ENCODE assay signal across 20 cellular contexts in the genomic region with DNA sequence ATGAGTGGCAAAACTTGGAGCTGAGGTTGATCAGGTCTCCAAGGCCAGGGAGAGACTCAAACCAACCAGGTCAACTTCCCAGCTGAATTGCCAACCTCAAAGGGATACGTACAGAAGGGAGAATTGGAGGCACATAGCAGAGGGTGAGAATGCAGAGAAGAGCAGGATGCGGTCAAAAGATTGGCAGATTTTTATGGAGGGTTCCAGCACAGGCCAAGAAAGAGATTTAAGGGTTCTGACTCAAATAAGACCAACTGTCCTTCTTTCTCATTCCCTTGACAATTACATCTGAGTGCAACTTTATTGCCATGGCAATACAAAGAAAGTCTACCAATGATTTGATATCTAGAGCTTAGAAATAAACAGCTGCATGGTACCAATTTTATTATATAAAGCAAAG. TPM values are rescaled to one million over a fixed set of nuclear protein-coding genes. Genes with fewer than 3 reads are reported as not detected.
DNase-seq lines count a peak whose midpoint lies in the region; ATAC-seq and TF ChIP-seq lines count a peak whose summit lies in the region.
"Had no signal": no experiment of that assay in that cellular context is flagged by ENCODE, and none has a peak within 500 bp of the region (broad histone marks: within the 10 kb centered on the region; RNA-seq: fewer than 3 reads in every experiment).

No MANE protein-coding gene starts in this region.

- H3K27ac ChIP-seq in gastroesophageal sphincter (peak overlapping the region in 3 of 4 donors; percentile 44 to 61 (median 61)), OCI-LY7 (ENCODE audit: low read depth, low read length, poor library complexity, severe bottlenecking) (no peak overlapping the region)
- H3K27ac ChIP-seq: 22Rv1 had no signal

- H4K20me1 ChIP-seq in OCI-LY7 (ENCODE audit: insufficient read depth, low read length): no peaks in the 10 kb centered on the region

- H3K9me3 ChIP-seq in gastroesophageal sphincter (no peaks in the 10 kb centered on the region), OCI-LY7 (ENCODE audit: low read length) (no peaks in the 10 kb centered on the region)

- POLR2A ChIA-PET in OCI-LY7 (lab: Charles Lee): no interaction called here

- 47 to 60% methylated on average over 1 to 2 of the region's 2 CpGs for WGBS in gastroesophageal sphincter (ENCODE audit: low coverage in 1 of 2), 2 donors

- no TSS peak for BruUV-seq in OCI-LY7 (replicated peaks; lab: Mats Ljungman, UMichigan)

- ATAC-seq in gastroesophageal sphincter: no peak

- no peak for TF ChIP-seq EP300 in gastroesophageal sphincter (IDR thresholded peaks at IDR 0.05)

- no peaks in the 10 kb centered on the region for H3K36me3 ChIP-seq in gastroesophageal sphincter
- no peaks in the 10 kb centered on the region for H3K36me3 ChIP-seq in OCI-LY7 (ENCODE audit: insufficient read depth, low read length)

- DNase-seq in NCI-H2227 treated with DMSO at 0.1 percent for 48 hours (lab: John Stamatoyannopoulos, UW): peak; percentile 1
- no peak for DNase-seq in NCI-H2227 (lab: John Stamatoyannopoulos, UW; ENCODE audit: unreplicated experiment)
- DNase-seq in NCI-H69 (lab: John Stamatoyannopoulos, UW): peak; percentile 18
- no peak for DNase-seq in OCI-LY7 (ENCODE audit: low spot score)
- no peak for DNase-seq in T1000 (lab: John Stamatoyannopoulos, UW)
- DNase-seq in HT-29 (ENCODE audit: low spot score): no peak
- DNase-seq: ACHN; C1 segment of cervical spinal cord; CD4-positive, alpha-beta memory T cell; COR-L47; DMS153; DMS79 treated with DMSO at 0.1 percent for 48 hours; EL; HCEC 1CT; HFFc6; KG1 had no signal

- no peaks in the 10 kb centered on the region for H3K9me2 ChIP-seq in OCI-LY7 (ENCODE audit: insufficient read depth, low read length)

- H2AFZ ChIP-seq in OCI-LY7 (ENCODE audit: low read length): no peak overlapping the region

- no peak overlapping the region for H3K4me2 ChIP-seq in OCI-LY7 (ENCODE audit: low read length)

- CTCF ChIA-PET in OCI-LY7 (lab: Charles Lee; ENCODE audit: unreplicated experiment): interaction anchor here (0.8 kb wide), 1 partner anchor 12 kb away, joined by 3 read pairs; no protein-coding TSS in a partner anchor

- intact Hi-C loops in OCI-LY7 (cut with micrococcal nuclease; ENCODE audit: unreplicated experiment): no loop called here

- no peaks in the 10 kb centered on the region for H3K79me2 ChIP-seq in OCI-LY7 (ENCODE audit: insufficient read depth, low read depth, low read length)

- H3K27me3 ChIP-seq in gastroesophageal sphincter: no peaks in the 10 kb centered on the region

- H3K4me1 ChIP-seq in gastroesophageal sphincter: peaks cover 6 to 61% (median 6%) of the 10 kb centered on the region in 3 donors
- H3K4me1 ChIP-seq in OCI-LY7 (ENCODE audit: insufficient read depth, low read length, poor library complexity, severe bottlenecking): no peaks in the 10 kb centered on the region

- no peak overlapping the region for H3K4me3 ChIP-seq in gastroesophageal sphincter
- H3K4me3 ChIP-seq in OCI-LY7 (ENCODE audit: low read depth, low read length, poor library complexity, severe bottlenecking): no peak overlapping the region

- TF ChIP-seq POLR2A in gastroesophageal sphincter (IDR thresholded peaks at IDR 0.05): no peak

- no peak for TF ChIP-seq CTCF in gastroesophageal sphincter (IDR thresholded peaks at IDR 0.05)
- TF ChIP-seq CTCF in OCI-LY7 (conservative IDR thresholded peaks at IDR 0.05; ENCODE audit: low read length): no peak

RNA-seq across cellular contexts. Expression of gene SCG5, which starts 33.2 kb away (rescaled TPM):
- 1 to 10 TPM in 3 of 4 donors, under 1 TPM in 1; 0.87 to 6.3 (median 4.5) TPM for total RNA-seq in gastroesophageal sphincter
- 1.5 and 6.5 TPM in 2 replicates for total RNA-seq in OCI-LY7 (2014; rRNA removed; shearing (Covaris generic))
- total RNA-seq in OCI-LY7 (2022): 4.1 and 4.7 TPM in 2 replicates
- 0.25 and 0.37 TPM in 2 replicates for total RNA-seq in HT-29 (2014; rRNA removed; shearing (Covaris generic))
- total RNA-seq: B cell had no signal

RNA-seq across cellular contexts. Expression of gene GREM1, which starts 43.1 kb away (rescaled TPM):
- total RNA-seq in gastroesophageal sphincter: 100 to 1,000 TPM in 2 of 4 donors, 10 to 100 TPM in 2; 55.5 to 365 (median 133) TPM
- total RNA-seq in OCI-LY7 (2014; rRNA removed; shearing (Covaris generic)): not detected in 2 replicates
- total RNA-seq in OCI-LY7 (2022): not detected in 2 replicates
- total RNA-seq in HT-29 (2014; rRNA removed; shearing (Covaris generic)): not detected in 2 replicates
- total RNA-seq: B cell; CD4-positive, alpha-beta memory T cell; H4 had no signal

RNA-seq across cellular contexts. Expression of gene ARHGAP11A, which starts 59.4 kb away (rescaled TPM):
- total RNA-seq in gastroesophageal sphincter: 1 to 10 TPM; 1.6 to 2.4 (median 2.2) TPM
- 41.0 and 50.5 TPM in 2 replicates for total RNA-seq in OCI-LY7 (2014; rRNA removed; shearing (Covaris generic))
- 134 and 150 TPM in 2 replicates for total RNA-seq in OCI-LY7 (2022)
- total RNA-seq in HT-29 (2014; rRNA removed; shearing (Covaris generic)): 26.4 and 33.9 TPM in 2 replicates

Comparison
In these comparisons a context has a peak if more than half of its experiments do, and no peak if none do; other contexts are left out.
1. DNase-seq: peak in NCI-H2227 treated with DMSO at 0.1 percent for 48 hours (single experiment) and NCI-H69 (single experiment); none in NCI-H2227 (single experiment), OCI-LY7 (single experiment), T1000 (single experiment) and HT-29 (single experiment).
2. RNA of gene GREM1, which starts 43.1 kb away (total RNA-seq): 55.5 to 365 TPM in gastroesophageal sphincter; not detected in OCI-LY7 and not detected in HT-29; every median in the first group is over 10 times any median in the second.